Comparison of ENCODE assay signal across 8 cellular contexts in genomic region chr7:76613783-76614182, GRCh38. TPM values are rescaled to one million over a fixed set of nuclear protein-coding genes. Genes with fewer than 3 reads are reported as not detected.
DNase-seq lines count a peak whose midpoint lies in the region; ATAC-seq, FAIRE-seq and TF ChIP-seq lines count a peak whose summit lies in the region.
"Not testable (repeated sequence)": the region's sequence is repeated elsewhere in the genome, so short reads cannot be mapped to it uniquely, and the experiment has no call there.

No MANE protein-coding gene starts in this region.

- H3K4me2 ChIP-seq in GM23338; fibroblast of lung (ENCODE audit: extremely low read depth, insufficient read depth, low read length): not testable (repeated sequence)

- H3K36me3 Mint-ChIP-seq in GM23338 (ENCODE audit: low read depth): not testable (repeated sequence)

- peak; percentile 31 for TF ChIP-seq CTCF in D721Med (IDR thresholded peaks at IDR 0.05; ENCODE audit: insufficient read depth, missing control alignments)
- TF ChIP-seq CTCF in GM23338 (conservative IDR thresholded peaks at IDR 0.05; ENCODE audit: low read depth in 2 of 2): peak in 1 of 2 experiments; percentile 64; a peak in 2 of 4 replicates
- TF ChIP-seq CTCF in NB4 (IDR thresholded peaks at IDR 0.05; ENCODE audit: low read depth, low read length): peak; percentile 7
- peak; percentile 52 for TF ChIP-seq CTCF in astrocyte of the cerebellum (IDR thresholded peaks at IDR 0.05; ENCODE audit: low read depth, low read length, missing control alignments)
- TF ChIP-seq CTCF in fibroblast of lung (conservative IDR thresholded peaks at IDR 0.05 in 1 of 2, IDR thresholded peaks at IDR 0.05 in 1 of 2; ENCODE audit: low read depth in 1 of 2, low read length in 2 of 2): peak in 1 of 2 donors; percentile 26

- not testable (repeated sequence) for H3K9me3 Mint-ChIP-seq in GM23338

- H3K9me2 ChIP-seq in GM23338 (ENCODE audit: insufficient read depth): not testable (repeated sequence)

- FAIRE-seq in D721Med (lab: Jason Lieb, UNC); small intestine (lab: Jason Lieb, UNC): not testable (repeated sequence)

- in situ Hi-C loops in astrocyte of the cerebellum (cut with HindIII; ENCODE audit: low sequenced_read_pairs): not testable (repeated sequence)

- not testable (repeated sequence) for H3K27ac ChIP-seq in GM23338 (ENCODE audit: low read depth); SJCRH30; fibroblast of lung (ENCODE audit: insufficient read depth, low read length); small intestine (ENCODE audit: low read depth in 1 of 2, low read length in 1 of 2)

- not testable (repeated sequence) for H3K27me3 Mint-ChIP-seq in GM23338 (ENCODE audit: insufficient read depth, low read depth, poor library complexity)

- not testable (repeated sequence) for H3K9ac ChIP-seq in fibroblast of lung (ENCODE audit: insufficient read depth, low read length)

- not testable (repeated sequence) for H3K9me3 ChIP-seq in SJCRH30 (replicated peaks); fibroblast of lung (ENCODE audit: control insufficient read depth, insufficient read depth, low read depth, low read length); small intestine (ENCODE audit: control insufficient read depth, low read depth)

- H3K4me1 Mint-ChIP-seq in GM23338: not testable (repeated sequence)

- not testable (repeated sequence) for H3K4me3 Mint-ChIP-seq in GM23338

- not testable (repeated sequence) for H3F3A ChIP-seq in GM23338 (replicated peaks; ENCODE audit: low read depth)

- TF ChIP-seq POLR2A in NB4 (IDR thresholded peaks at IDR 0.05; ENCODE audit: extremely low read depth, insufficient read length): not testable (repeated sequence)

- H2AFZ ChIP-seq in GM23338; fibroblast of lung (ENCODE audit: low read length): not testable (repeated sequence)

- WGBS in small intestine, 3 donors: 0 to 18% (median 6%) methylated on average over 1 to 2 of the region's 3 CpGs

- H3K79me2 ChIP-seq in GM23338 (replicated peaks; ENCODE audit: insufficient read depth); fibroblast of lung (ENCODE audit: control insufficient read depth, insufficient read depth, low read length): not testable (repeated sequence)

- not testable (repeated sequence) for H3K4me1 ChIP-seq in GM23338 (ENCODE audit: insufficient read depth); SJCRH30; fibroblast of lung (ENCODE audit: control insufficient read depth, extremely low read depth, insufficient read depth, low read length); small intestine (ENCODE audit: control insufficient read depth in 2 of 2, insufficient read depth in 1 of 2, low read depth in 1 of 2, low read length in 1 of 2)

- not testable (repeated sequence) for H4K20me1 ChIP-seq in GM23338 (replicated peaks; ENCODE audit: insufficient read depth); fibroblast of lung (ENCODE audit: control insufficient read depth, extremely low read depth, insufficient read depth, low read length)

- not testable (repeated sequence) for H3K27me3 ChIP-seq in GM23338 (ENCODE audit: insufficient read depth); SJCRH30; fibroblast of lung (ENCODE audit: control insufficient read depth, insufficient read depth, low read length); small intestine (ENCODE audit: control insufficient read depth in 2 of 2, insufficient read depth in 2 of 2, low read length in 2 of 2)

- not testable (repeated sequence) for DNase-seq in D721Med (ENCODE audit: insufficient read length, low spot score)
- DNase-seq in GM23338 (ENCODE audit: low spot score) (peak; percentile 44), NB4 (ENCODE audit: low read depth) (peak; percentile 66), SJCRH30 (peak; percentile 33 to 58), astrocyte of the cerebellum (ENCODE audit: low read depth) (peak; percentile 57), fibroblast of lung (ENCODE audit: low read depth in 2 of 2) (peak; percentile 43 to 56), kidney tubule cell (ENCODE audit: low spot score) (peak; percentile 67), small intestine (peak; percentile 21)

- not testable (repeated sequence) for H3K4me3 ChIP-seq in GM23338; NB4 (ENCODE audit: low read depth, low read length); SJCRH30; astrocyte of the cerebellum (ENCODE audit: low read depth, low read length); fibroblast of lung (replicated peaks in 1 of 4; ENCODE audit: control extremely low read depth in 1 of 4, insufficient read depth in 1 of 4, low read depth in 3 of 4, low read length in 4 of 4); small intestine (ENCODE audit: low read depth in 1 of 2, low read length in 2 of 2)

- not testable (repeated sequence) for H3K36me3 ChIP-seq in GM23338 (ENCODE audit: insufficient read depth); SJCRH30; fibroblast of lung (ENCODE audit: control insufficient read depth, insufficient read depth, low read length); small intestine (ENCODE audit: control insufficient read depth in 2 of 2, insufficient read depth in 2 of 2, low read length in 2 of 2)

- ATAC-seq in GM23338: peak; percentile 73

- H3K27ac Mint-ChIP-seq in GM23338: not testable (repeated sequence)

RNA-seq across cellular contexts. Expression of gene POMZP3, which starts 13.3 kb away (rescaled TPM):
- total RNA-seq in GM23338 (2014; rRNA removed; shearing (Covaris generic)): 3.3 and 9.1 TPM in 2 replicates
- 6.8 and 8.7 TPM in 2 replicates for polyA plus RNA-seq in GM23338 (2016; fragmentation: Nextera tagmentation; extraction: Ambion mirVana)
- total RNA-seq in SJCRH30 (2014; rRNA removed; shearing (Covaris generic)): 15.3 and 16.2 TPM in 2 replicates
- 1.3 and 1.5 TPM in 2 replicates for total RNA-seq in fibroblast of lung
- polyA plus RNA-seq in fibroblast of lung: 10.4 and 13.6 TPM in 2 replicates
- 22.3 and 32.4 TPM in 2 replicates for polyA plus RNA-seq in fibroblast of lung (2012)
- 58.2 and 68.3 TPM in 2 replicates for polyA minus RNA-seq in fibroblast of lung (ENCODE audit: low replicate concordance)
- 10 to 100 TPM in 2 of 3 donors, 1 to 10 TPM in 1; 8.9 to 14.5 (median 13.9) TPM for polyA plus RNA-seq in small intestine
